17 cellular contexts compared by ENCODE assay signal in the genomic region with DNA sequence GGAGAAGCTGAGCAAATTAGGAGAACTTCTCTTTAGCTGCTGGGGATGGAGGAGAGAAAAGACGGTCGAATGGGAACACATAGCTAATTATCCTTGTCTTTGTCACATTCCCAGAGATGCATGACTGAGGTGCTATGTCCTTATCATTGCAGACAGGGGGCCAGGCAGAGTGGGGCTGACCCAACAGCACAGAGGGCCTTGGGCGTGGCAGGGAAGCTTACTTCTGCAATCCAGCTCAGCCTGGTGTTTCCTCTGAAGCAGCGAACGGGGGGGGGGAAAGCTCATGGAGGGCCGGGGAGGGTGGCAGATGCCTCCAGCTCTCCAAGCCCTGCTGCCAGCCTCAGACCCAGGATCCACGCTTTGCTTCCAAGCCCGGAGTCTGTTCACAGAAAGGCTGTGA. TPM values are rescaled to one million over a fixed set of nuclear protein-coding genes. Genes with fewer than 3 reads are reported as not detected.
DNase-seq lines count a peak whose midpoint lies in the region; ATAC-seq and TF ChIP-seq lines count a peak whose summit lies in the region.
"Had no signal": no experiment of that assay in that cellular context is flagged by ENCODE, and none has a peak within 500 bp of the region (broad histone marks: within the 10 kb centered on the region; RNA-seq: fewer than 3 reads in every experiment).

No MANE protein-coding gene starts in this region.

- TF ChIP-seq CTCF in chondrocyte (IDR thresholded peaks at IDR 0.05) (no peak), lung (IDR thresholded peaks at IDR 0.05; ENCODE audit: control extremely low read depth, extremely low read depth) (no peak)

- DNase-seq in ELF-1 (ENCODE audit: low read depth, low spot score) (peak; percentile 47), NOMO-1 (lab: John Stamatoyannopoulos, UW; ENCODE audit: unreplicated experiment in 2 of 2) (peak; percentile 76 to 84), chondrocyte (ENCODE audit: low spot score) (no peak), lung (ENCODE audit: low spot score) (peak; percentile 46), mesenteric fat pad (ENCODE audit: low spot score) (no peak)
- no peak for DNase-seq in activated CD4-positive, alpha-beta T cell treated with anti-CD3 and anti-CD28 coated beads, Interleukin-2, amount 50 U/mL, for 1 hour
- DNase-seq: activated CD4-positive, alpha-beta T cell treated with anti-CD3 and anti-CD28 coated beads, Interleukin-2, amount 50 U/mL, for 48 hours; DND-41; immature natural killer cell; naive B cell; NCI-H1694; stimulated activated CD4-positive, alpha-beta T cell treated with anti-CD3 and anti-CD28 coated beads, Interleukin-4, amount 100 ng/mL, for 4 hours; stimulated activated naive CD4-positive, alpha-beta T cell had no signal

- H3K36me3 Mint-ChIP-seq in chondrocyte (ENCODE audit: low read depth), result no peaks in the 10 kb centered on the region
- H3K36me3 Mint-ChIP-seq: IgD-negative memory B cell, immature natural killer cell, naive B cell had no signal

- H3K4me1 Mint-ChIP-seq in chondrocyte (ENCODE audit: low read depth), result peaks cover 32% of the 10 kb centered on the region
- H3K4me1 Mint-ChIP-seq: immature natural killer cell had no signal

- H3K4me1 ChIP-seq in lung (ENCODE audit: control insufficient read depth in 2 of 2, insufficient read depth in 2 of 2, low read length in 2 of 2), result no peaks in the 10 kb centered on the region

- peak overlapping the region; percentile 28 for H3K27ac Mint-ChIP-seq in chondrocyte (ENCODE audit: unreplicated experiment)
- H3K27ac Mint-ChIP-seq: activated T-helper 17 cell treated with anti-CD3 and anti-CD28 coated beads, Interleukin-2, amount 50 U/mL, for 72 hours; IgD-negative memory B cell had no signal

- H3K4me3 ChIP-seq in lung, result no peak overlapping the region

- no peaks in the 10 kb centered on the region for H3K9me3 ChIP-seq in lung (ENCODE audit: control insufficient read depth in 2 of 2, insufficient read depth in 1 of 2, low read length in 1 of 2)

- ATAC-seq in lung (ENCODE audit: insufficient read depth, low FRiP score), result no peak
- ATAC-seq in GM21737 (IDR thresholded peaks at IDR 0.05; ENCODE audit: unreplicated experiment), result no peak
- no peak for ATAC-seq in HG03378 (IDR thresholded peaks at IDR 0.05; ENCODE audit: unreplicated experiment)
- ATAC-seq: activated T-helper 17 cell treated with anti-CD3 and anti-CD28 coated beads, Interleukin-2, amount 50 U/mL, for 72 hours had no signal

- WGBS in lung, 2 donors, result 42 to 45% methylated on average over 8 of the region's 8 CpGs

- peaks cover 5% of the 10 kb centered on the region for H3K9me3 Mint-ChIP-seq in chondrocyte (ENCODE audit: low read depth)
- H3K9me3 Mint-ChIP-seq: activated T-helper 17 cell treated with anti-CD3 and anti-CD28 coated beads, Interleukin-2, amount 50 U/mL, for 72 hours; IgD-negative memory B cell; immature natural killer cell had no signal

- H3K4me3 Mint-ChIP-seq in chondrocyte (ENCODE audit: unreplicated experiment), result no peak overlapping the region
- H3K4me3 Mint-ChIP-seq: activated T-helper 17 cell treated with anti-CD3 and anti-CD28 coated beads, Interleukin-2, amount 50 U/mL, for 72 hours; IgD-negative memory B cell; immature natural killer cell had no signal

- no peaks in the 10 kb centered on the region for H3K27me3 ChIP-seq in lung (ENCODE audit: control insufficient read depth, insufficient read depth)

- H3K27me3 Mint-ChIP-seq in chondrocyte (ENCODE audit: low read depth), result peaks cover 2% of the 10 kb centered on the region

- no peaks in the 10 kb centered on the region for H3K36me3 ChIP-seq in lung (ENCODE audit: control insufficient read depth in 2 of 2, insufficient read depth in 2 of 2, low read length in 2 of 2)

- H3K27ac ChIP-seq in lung (ENCODE audit: low read depth in 1 of 2, low read length in 1 of 2), result no peak overlapping the region

RNA-seq across cellular contexts. Expression of gene HOPX, which starts 50.8 kb away (rescaled TPM):
- total RNA-seq in chondrocyte (2.0 to 2.7 TPM in 2 of 3 replicates, not detected in the other), lung (100 to 1,000 TPM; 144 to 450 TPM), mesenteric fat pad (3.2 TPM)
- polyA plus RNA-seq in lung, result 100 to 1,000 TPM; 731 to 792 TPM

Comparison
In these comparisons a context has a peak if more than half of its experiments do, and no peak if none do; other contexts are left out.
1. DNase-seq: peak in ELF-1 (single experiment), NOMO-1 (2 of 2) and lung (single experiment); none in chondrocyte (single experiment), mesenteric fat pad (single experiment) and activated CD4-positive, alpha-beta T cell treated with anti-CD3 and anti-CD28 coated beads, Interleukin-2, amount 50 U/mL, for 1 hour (single experiment).
2. RNA of gene HOPX, which starts 50.8 kb away (total RNA-seq): 144 to 450 TPM in lung; 3.2 TPM in mesenteric fat pad (single experiment) and 2.0 to 2.7 TPM in chondrocyte; every median in the first group is over 10 times any median in the second.